13 cellular contexts compared by ENCODE assay signal in the genomic region with DNA sequence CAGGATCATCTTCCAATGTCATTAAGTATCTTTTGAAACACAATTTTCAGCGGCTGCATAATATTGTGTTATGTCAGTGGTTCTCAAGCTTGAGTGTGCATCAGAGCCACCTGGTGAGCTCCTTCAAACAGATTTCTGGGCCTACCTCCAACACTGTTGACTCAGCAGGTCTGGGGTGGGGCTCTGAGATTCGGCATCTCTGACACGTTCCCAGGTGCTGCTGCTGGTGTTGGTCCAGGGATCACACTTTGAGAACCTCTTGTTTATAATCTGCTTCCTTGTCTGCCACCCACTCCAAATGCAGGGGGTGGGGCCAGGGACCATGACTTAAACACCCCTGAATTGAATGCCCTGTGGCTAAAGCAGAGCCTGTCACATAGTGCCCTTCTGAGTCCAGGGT.
DNase-seq lines count a peak whose midpoint lies in the region; ATAC-seq and TF ChIP-seq lines count a peak whose summit lies in the region.
"Had no signal": no experiment of that assay in that cellular context is flagged by ENCODE, and none has a peak within 500 bp of the region (broad histone marks: within the 10 kb centered on the region; RNA-seq: fewer than 3 reads in every experiment).

No MANE protein-coding gene starts in this region.

- CTCF ChIA-PET in Calu3 (lab: Charles Lee), result interaction anchor here (0.6 to 1.1 kb wide), 10 partner anchors 23 to 175 kb away, joined by 3 to 6 read pairs (median 4); no protein-coding TSS in a partner anchor
- CTCF ChIA-PET in activated CD4-positive, alpha-beta T cell treated with anti-CD3 and anti-CD28 coated beads for 36 hours (lab: Charles Lee), result no interaction called here

- H3K4me1 ChIP-seq in tibial artery, result peaks cover 0 to 5% (median 0%) of the 10 kb centered on the region in 4 donors

- H3K27ac ChIP-seq in tibial artery, result no peak overlapping the region

- H3K36me3 Mint-ChIP-seq in Calu3 (ENCODE audit: insufficient read depth, unreplicated experiment), result no peaks in the 10 kb centered on the region
- no peaks in the 10 kb centered on the region for H3K36me3 Mint-ChIP-seq in activated CD4-positive, alpha-beta T cell treated with anti-CD3 and anti-CD28 coated beads for 36 hours (ENCODE audit: low read depth)

- no peak overlapping the region for H3K27ac Mint-ChIP-seq in Calu3 (ENCODE audit: unreplicated experiment)
- H3K27ac Mint-ChIP-seq in activated CD4-positive, alpha-beta T cell treated with anti-CD3 and anti-CD28 coated beads for 36 hours, result no peak overlapping the region
- H3K27ac Mint-ChIP-seq: activated CD4-positive, alpha-beta T cell treated with anti-CD3 and anti-CD28 coated beads, Interleukin-2, amount 10 ng/mL, durations not matched to agents 24 days and 14 days had no signal

- ATAC-seq in left lobe of liver (peak; percentile 34), HG03097 (IDR thresholded peaks at IDR 0.05; ENCODE audit: low FRiP score, unreplicated experiment) (no peak)
- no peak for ATAC-seq in activated CD4-positive, alpha-beta T cell treated with anti-CD3 and anti-CD28 coated beads for 36 hours
- ATAC-seq: sciatic nerve had no signal

- POLR2A ChIA-PET in activated CD4-positive, alpha-beta T cell treated with anti-CD3 and anti-CD28 coated beads for 36 hours (lab: Charles Lee), result no interaction called here

- H3K4me3 ChIP-seq in tibial artery, result no peak overlapping the region

- H3K4me3 Mint-ChIP-seq in Calu3 (ENCODE audit: low read depth, unreplicated experiment), result no peak overlapping the region
- H3K4me3 Mint-ChIP-seq in activated CD4-positive, alpha-beta T cell treated with anti-CD3 and anti-CD28 coated beads for 36 hours, result no peak overlapping the region
- H3K4me3 Mint-ChIP-seq: activated CD4-positive, alpha-beta T cell treated with anti-CD3 and anti-CD28 coated beads, Interleukin-2, amount 10 ng/mL, durations not matched to agents 24 days and 14 days had no signal

- H3K9me3 ChIP-seq in tibial artery, result no peaks in the 10 kb centered on the region

- H3K27me3 ChIP-seq in tibial artery, result peaks cover 0 to 9% of the 10 kb centered on the region in 2 donors

- H3K9me3 Mint-ChIP-seq in Calu3 (ENCODE audit: low read depth, unreplicated experiment), result peaks cover 2% of the 10 kb centered on the region
- no peaks in the 10 kb centered on the region for H3K9me3 Mint-ChIP-seq in activated CD4-positive, alpha-beta T cell treated with anti-CD3 and anti-CD28 coated beads for 36 hours (ENCODE audit: low read depth)
- H3K9me3 Mint-ChIP-seq: activated CD4-positive, alpha-beta T cell treated with anti-CD3 and anti-CD28 coated beads, Interleukin-2, amount 10 ng/mL, durations not matched to agents 24 days and 14 days had no signal

- no peaks in the 10 kb centered on the region for H3K36me3 ChIP-seq in tibial artery

- no peak for TF ChIP-seq CTCF in Calu3 (IDR thresholded peaks at IDR 0.05; ENCODE audit: unreplicated experiment)
- no peak for TF ChIP-seq CTCF in tibial artery (IDR thresholded peaks at IDR 0.05)

- in situ Hi-C loops in KBM-7 (cut with MboI; ENCODE audit: low pct_unique_long_range_greater_than_20kb, low sequenced_read_pairs), result no loop called here

- H3K27me3 Mint-ChIP-seq in Calu3 (ENCODE audit: unreplicated experiment), result peaks cover 1% of the 10 kb centered on the region
- peaks cover 16% of the 10 kb centered on the region for H3K27me3 Mint-ChIP-seq in activated CD4-positive, alpha-beta T cell treated with anti-CD3 and anti-CD28 coated beads for 36 hours

- DNase-seq in Calu3 (peak; percentile 77), HT1080 (ENCODE audit: low read depth) (peak; percentile 71), RPMI8226 (peak; percentile 93), left lobe of liver (ENCODE audit: low spot score) (no peak), tibial artery (no peak), KBM-7 (no peak)
- no peak for DNase-seq in activated CD4-positive, alpha-beta T cell treated with anti-CD3 and anti-CD28 coated beads for 36 hours
- DNase-seq: activated CD4-positive, alpha-beta T cell treated with anti-CD3 and anti-CD28 coated beads, Interleukin-2, amount 10 ng/mL, durations not matched to agents 24 days and 14 days; activated naive CD4-positive, alpha-beta T cell treated with anti-CD3 and anti-CD28 coated beads, Interleukin-2, amount 50 U/mL, for 16 hours; effector CD4-positive, alpha-beta T cell; NCI-H1048 had no signal

- intact Hi-C loops in Calu3 (cut with micrococcal nuclease; ENCODE audit: unreplicated experiment) (no loop called here), tibial artery (cut with DNase I; ENCODE audit: low total_unique reads) (no loop called here)
- intact Hi-C loops in activated CD4-positive, alpha-beta T cell treated with anti-CD3 and anti-CD28 coated beads for 36 hours (cut with DNase I, micrococcal nuclease), result no loop called here

- BruUV-seq in Calu3 (replicated peaks; lab: Mats Ljungman, UMichigan), result no TSS peak

- H3K4me1 Mint-ChIP-seq in Calu3 (ENCODE audit: low read depth, unreplicated experiment), result peaks cover 10% of the 10 kb centered on the region
- no peaks in the 10 kb centered on the region for H3K4me1 Mint-ChIP-seq in activated CD4-positive, alpha-beta T cell treated with anti-CD3 and anti-CD28 coated beads for 36 hours

Comparison
In these comparisons a context has a peak if more than half of its experiments do, and no peak if none do; other contexts are left out.
1. DNase-seq: peak in Calu3 (single experiment), HT1080 (single experiment) and RPMI8226 (single experiment); none in left lobe of liver (single experiment), tibial artery (0 of 2), activated CD4-positive, alpha-beta T cell treated with anti-CD3 and anti-CD28 coated beads for 36 hours (single experiment) and KBM-7 (single experiment).